In genomic region chr17:80991645-80992076, GRCh38 we compare ENCODE assay signal across 1 cellular context.
TF ChIP-seq lines count a peak whose summit lies in the region.

TSS of gene CHMP6 (plus strand) at chr17:80991841. CDS start at chr17:80991919, 78 bp downstream.

TF ChIP-seq in HepG2, 621 proteins besides CTCF, POLR2A, EP300 and RAD21 (continued from another document and continues in another):
- TF ChIP-seq, protein P1, sequence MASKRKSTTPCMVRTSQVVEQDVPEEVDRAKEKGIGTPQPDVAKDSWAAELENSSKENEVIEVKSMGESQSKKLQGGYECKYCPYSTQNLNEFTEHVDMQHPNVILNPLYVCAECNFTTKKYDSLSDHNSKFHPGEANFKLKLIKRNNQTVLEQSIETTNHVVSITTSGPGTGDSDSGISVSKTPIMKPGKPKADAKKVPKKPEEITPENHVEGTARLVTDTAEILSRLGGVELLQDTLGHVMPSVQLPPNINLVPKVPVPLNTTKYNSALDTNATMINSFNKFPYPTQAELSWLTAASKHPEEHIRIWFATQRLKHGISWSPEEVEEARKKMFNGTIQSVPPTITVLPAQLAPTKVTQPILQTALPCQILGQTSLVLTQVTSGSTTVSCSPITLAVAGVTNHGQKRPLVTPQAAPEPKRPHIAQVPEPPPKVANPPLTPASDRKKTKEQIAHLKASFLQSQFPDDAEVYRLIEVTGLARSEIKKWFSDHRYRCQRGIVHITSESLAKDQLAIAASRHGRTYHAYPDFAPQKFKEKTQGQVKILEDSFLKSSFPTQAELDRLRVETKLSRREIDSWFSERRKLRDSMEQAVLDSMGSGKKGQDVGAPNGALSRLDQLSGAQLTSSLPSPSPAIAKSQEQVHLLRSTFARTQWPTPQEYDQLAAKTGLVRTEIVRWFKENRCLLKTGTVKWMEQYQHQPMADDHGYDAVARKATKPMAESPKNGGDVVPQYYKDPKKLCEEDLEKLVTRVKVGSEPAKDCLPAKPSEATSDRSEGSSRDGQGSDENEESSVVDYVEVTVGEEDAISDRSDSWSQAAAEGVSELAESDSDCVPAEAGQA (IDR thresholded peaks at IDR 0.05; ENCODE audit: low read depth): peak; percentile 49; the same call in 1 of the 2 replicates
- TF ChIP-seq, protein P1 (CRISPR knock-in tag; IDR thresholded peaks at IDR 0.05; ENCODE audit: borderline replicate concordance): no peak
- no peak for TF ChIP-seq ARHGAP35 (CRISPR knock-in tag; IDR thresholded peaks at IDR 0.05; ENCODE audit: borderline replicate concordance)
- TF ChIP-seq, protein P2, sequence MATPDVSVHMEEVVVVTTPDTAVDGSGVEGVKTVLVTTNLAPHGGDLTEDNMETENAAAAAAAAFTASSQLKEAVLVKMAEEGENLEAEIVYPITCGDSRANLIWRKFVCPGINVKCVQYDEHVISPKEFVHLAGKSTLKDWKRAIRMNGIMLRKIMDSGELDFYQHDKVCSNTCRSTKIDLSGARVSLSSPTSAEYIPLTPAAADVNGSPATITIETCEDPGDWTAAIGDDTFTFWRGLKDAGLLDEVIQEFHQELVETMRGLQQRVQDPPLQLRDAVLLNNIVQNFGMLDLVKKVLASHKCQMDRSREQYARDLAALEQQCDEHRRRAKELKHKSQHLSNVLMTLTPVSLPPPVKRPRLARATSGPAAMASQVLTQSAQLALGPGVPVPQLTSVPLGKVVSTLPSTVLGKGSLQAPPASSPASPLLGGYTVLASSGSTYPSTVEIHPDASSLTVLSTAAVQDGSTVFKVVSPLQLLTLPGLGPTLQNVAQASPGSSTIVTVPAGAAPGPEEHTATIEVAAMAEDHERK (CRISPR knock-in tag; IDR thresholded peaks at IDR 0.05; ENCODE audit: low read depth): no peak
- TF ChIP-seq NONO (IDR thresholded peaks at IDR 0.05): no peak
- no peak; the same call in 1 of the 2 replicates for TF ChIP-seq NONO (CRISPR knock-in tag; conservative IDR thresholded peaks at IDR 0.05)
- TF ChIP-seq HES4 (CRISPR knock-in tag; IDR thresholded peaks at IDR 0.05; ENCODE audit: borderline replicate concordance): no peak
- TF ChIP-seq SP4 (CRISPR knock-in tag; IDR thresholded peaks at IDR 0.05): peak; percentile 60; the same call in 1 of the 2 replicates
- TF ChIP-seq ZNF850 (CRISPR knock-in tag; conservative IDR thresholded peaks at IDR 0.05): no peak
- no peak for TF ChIP-seq ZNF383 (CRISPR knock-in tag; IDR thresholded peaks at IDR 0.05; ENCODE audit: borderline replicate concordance)
- no peak for TF ChIP-seq EZH2 (conservative IDR thresholded peaks at IDR 0.05; ENCODE audit: low read depth, low read length)
- TF ChIP-seq ZNF557 (CRISPR knock-in tag; IDR thresholded peaks at IDR 0.05): no peak
- TF ChIP-seq IRF2 (CRISPR knock-in tag; IDR thresholded peaks at IDR 0.05): peak; percentile 27; the same call in 1 of the 2 replicates
- TF ChIP-seq ZNF337 (CRISPR knock-in tag; IDR thresholded peaks at IDR 0.05; ENCODE audit: borderline replicate concordance, low read depth): no peak
- no peak for TF ChIP-seq ZNF274 (CRISPR knock-in tag; IDR thresholded peaks at IDR 0.05)
- no peak; the same call in 1 of the 2 replicates for TF ChIP-seq KAT7 (CRISPR knock-in tag; IDR thresholded peaks at IDR 0.05; ENCODE audit: borderline replicate concordance)
- no peak for TF ChIP-seq ELF4 (CRISPR knock-in tag; IDR thresholded peaks at IDR 0.05; ENCODE audit: borderline replicate concordance)
- no peak; the same call in 1 of the 2 replicates for TF ChIP-seq ZNF639 (CRISPR knock-in tag; conservative IDR thresholded peaks at IDR 0.05)
- TF ChIP-seq, protein P3, sequence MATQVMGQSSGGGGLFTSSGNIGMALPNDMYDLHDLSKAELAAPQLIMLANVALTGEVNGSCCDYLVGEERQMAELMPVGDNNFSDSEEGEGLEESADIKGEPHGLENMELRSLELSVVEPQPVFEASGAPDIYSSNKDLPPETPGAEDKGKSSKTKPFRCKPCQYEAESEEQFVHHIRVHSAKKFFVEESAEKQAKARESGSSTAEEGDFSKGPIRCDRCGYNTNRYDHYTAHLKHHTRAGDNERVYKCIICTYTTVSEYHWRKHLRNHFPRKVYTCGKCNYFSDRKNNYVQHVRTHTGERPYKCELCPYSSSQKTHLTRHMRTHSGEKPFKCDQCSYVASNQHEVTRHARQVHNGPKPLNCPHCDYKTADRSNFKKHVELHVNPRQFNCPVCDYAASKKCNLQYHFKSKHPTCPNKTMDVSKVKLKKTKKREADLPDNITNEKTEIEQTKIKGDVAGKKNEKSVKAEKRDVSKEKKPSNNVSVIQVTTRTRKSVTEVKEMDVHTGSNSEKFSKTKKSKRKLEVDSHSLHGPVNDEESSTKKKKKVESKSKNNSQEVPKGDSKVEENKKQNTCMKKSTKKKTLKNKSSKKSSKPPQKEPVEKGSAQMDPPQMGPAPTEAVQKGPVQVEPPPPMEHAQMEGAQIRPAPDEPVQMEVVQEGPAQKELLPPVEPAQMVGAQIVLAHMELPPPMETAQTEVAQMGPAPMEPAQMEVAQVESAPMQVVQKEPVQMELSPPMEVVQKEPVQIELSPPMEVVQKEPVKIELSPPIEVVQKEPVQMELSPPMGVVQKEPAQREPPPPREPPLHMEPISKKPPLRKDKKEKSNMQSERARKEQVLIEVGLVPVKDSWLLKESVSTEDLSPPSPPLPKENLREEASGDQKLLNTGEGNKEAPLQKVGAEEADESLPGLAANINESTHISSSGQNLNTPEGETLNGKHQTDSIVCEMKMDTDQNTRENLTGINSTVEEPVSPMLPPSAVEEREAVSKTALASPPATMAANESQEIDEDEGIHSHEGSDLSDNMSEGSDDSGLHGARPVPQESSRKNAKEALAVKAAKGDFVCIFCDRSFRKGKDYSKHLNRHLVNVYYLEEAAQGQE (IDR thresholded peaks at IDR 0.05; ENCODE audit: borderline replicate concordance in 1 of 2, low read depth in 1 of 2, low read length in 2 of 2): peak in 1 of 2 experiments; percentile 63; a peak in 2 of 4 replicates
- no peak for TF ChIP-seq AFF4 (CRISPR knock-in tag; IDR thresholded peaks at IDR 0.05)
- peak; percentile 64; the same call in 1 of the 2 replicates for TF ChIP-seq ZBED4 (CRISPR knock-in tag; IDR thresholded peaks at IDR 0.05; ENCODE audit: borderline replicate concordance)
- no peak; the same call in 1 of the 2 replicates for TF ChIP-seq SALL1 (CRISPR knock-in tag; IDR thresholded peaks at IDR 0.05)
- TF ChIP-seq NFE2L1 (CRISPR knock-in tag; IDR thresholded peaks at IDR 0.05; ENCODE audit: borderline replicate concordance): no peak
- no peak for TF ChIP-seq GATAD2A (CRISPR knock-in tag; IDR thresholded peaks at IDR 0.05)
- no peak for TF ChIP-seq ZNF326 (CRISPR knock-in tag; IDR thresholded peaks at IDR 0.05; ENCODE audit: borderline replicate concordance)
- TF ChIP-seq ZNF841 (CRISPR knock-in tag; IDR thresholded peaks at IDR 0.05; ENCODE audit: borderline replicate concordance): no peak
- TF ChIP-seq ZSCAN12 (CRISPR knock-in tag; IDR thresholded peaks at IDR 0.05): no peak
- TF ChIP-seq ARNT (IDR thresholded peaks at IDR 0.05): no peak
- TF ChIP-seq PHF8 (CRISPR knock-in tag; IDR thresholded peaks at IDR 0.05): peak; percentile 78
- no peak for TF ChIP-seq TEAD3 (CRISPR knock-in tag; optimal IDR thresholded peaks at IDR 0.05; ENCODE audit: borderline replicate concordance)
- no peak for TF ChIP-seq FOXM1 (CRISPR knock-in tag; IDR thresholded peaks at IDR 0.05)
- TF ChIP-seq ZNF30 (CRISPR knock-in tag; IDR thresholded peaks at IDR 0.05): no peak
- TF ChIP-seq THAP9 (CRISPR knock-in tag; IDR thresholded peaks at IDR 0.05; ENCODE audit: borderline replicate concordance): no peak
- TF ChIP-seq ZNF556 (CRISPR knock-in tag; IDR thresholded peaks at IDR 0.05; ENCODE audit: borderline replicate concordance): 0 out of 2 replicates have a peak, but pooled peaks have one; percentile 52
